8 cellular contexts compared by ENCODE assay signal in genomic region chr10:11986593-11987216, GRCh38. TPM values are rescaled to one million over a fixed set of nuclear protein-coding genes. Genes with fewer than 3 reads are reported as not detected.
DNase-seq lines count a peak whose midpoint lies in the region; ATAC-seq and TF ChIP-seq lines count a peak whose summit lies in the region.

No MANE protein-coding gene starts in this region.

- H3F3A ChIP-seq in PC-9 (ENCODE audit: insufficient read depth, low read depth): no peaks in the 10 kb centered on the region

- no TSS peak for BruUV-seq in PC-9 (replicated peaks; lab: Mats Ljungman, UMichigan)

- H3K79me2 ChIP-seq in PC-9 (ENCODE audit: low read depth): no peaks in the 10 kb centered on the region
- no peaks in the 10 kb centered on the region for H3K79me2 ChIP-seq in fibroblast of lung (ENCODE audit: control insufficient read depth, insufficient read depth, low read length)

- DNase-seq in DMS114 treated with DMSO at 0.1 percent for 48 hours (lab: John Stamatoyannopoulos, UW; ENCODE audit: unreplicated experiment) (peak; percentile 83), HuH-7.5 (ENCODE audit: low spot score) (peak; percentile 43), PC-9 (peak; percentile 37 to 73), fibroblast of lung (ENCODE audit: low read depth in 2 of 2) (peak; percentile 72 to 88)
- DNase-seq in activated T-cell treated with anti-CD3 and anti-CD28 coated beads, Interleukin-2, amount 50 U/mL, for 24 hours: peak; percentile 72
- peak; percentile 32 to 69 (median 52) for DNase-seq in stimulated activated naive CD4-positive, alpha-beta T cell (lab: John Stamatoyannopoulos, UW)

- H3K4me3 Mint-ChIP-seq in activated T-cell treated with anti-CD3 and anti-CD28 coated beads, Interleukin-2, amount 50 U/mL, for 24 hours: no peak overlapping the region
- no peak overlapping the region for H3K4me3 Mint-ChIP-seq in nephron

- POLR2A ChIA-PET in PC-9 (lab: Charles Lee; ENCODE audit: unreplicated experiment): interaction anchor here (0.6 kb wide), 1 partner anchor 142 kb away, joined by 4 read pairs; no protein-coding TSS in a partner anchor

- peak overlapping the region; percentile 4; the same call in 1 of the 2 replicates for H3K4me2 ChIP-seq in PC-9
- no peak overlapping the region for H3K4me2 ChIP-seq in fibroblast of lung (ENCODE audit: extremely low read depth, insufficient read depth, low read length)

- no peaks in the 10 kb centered on the region for H3K27me3 Mint-ChIP-seq in activated T-cell treated with anti-CD3 and anti-CD28 coated beads, Interleukin-2, amount 50 U/mL, for 24 hours
- no peaks in the 10 kb centered on the region for H3K27me3 Mint-ChIP-seq in nephron (ENCODE audit: low read depth)

- TF ChIP-seq CTCF in PC-9 (conservative IDR thresholded peaks at IDR 0.05) (peak; percentile 88), fibroblast of lung (conservative IDR thresholded peaks at IDR 0.05 in 1 of 2, IDR thresholded peaks at IDR 0.05 in 1 of 2; ENCODE audit: low read depth in 1 of 2, low read length in 2 of 2) (peak; percentile 86 to 94), nephron (IDR thresholded peaks at IDR 0.05; ENCODE audit: unreplicated experiment in 3 of 3) (peak; percentile 89 to 93 (median 90))

- H3K9me3 ChIP-seq in PC-9 (ENCODE audit: insufficient read depth, low read depth) (no peaks in the 10 kb centered on the region), fibroblast of lung (ENCODE audit: control insufficient read depth, insufficient read depth, low read depth, low read length) (no peaks in the 10 kb centered on the region)

- no peak for ATAC-seq in GM18511 (IDR thresholded peaks at IDR 0.05; ENCODE audit: unreplicated experiment)

- H3K27ac ChIP-seq in PC-9 (peak overlapping the region; percentile 51), fibroblast of lung (ENCODE audit: insufficient read depth, low read length) (no peak overlapping the region)

- H3K9ac ChIP-seq in fibroblast of lung (ENCODE audit: insufficient read depth, low read length): no peak overlapping the region

- peaks cover 6% of the 10 kb centered on the region; the same call in 1 of the 2 replicates for H3K4me1 ChIP-seq in PC-9 (replicated peaks; ENCODE audit: insufficient read depth)
- no peaks in the 10 kb centered on the region for H3K4me1 ChIP-seq in fibroblast of lung (ENCODE audit: control insufficient read depth, extremely low read depth, insufficient read depth, low read length)

- H3K9me2 ChIP-seq in PC-9 (ENCODE audit: insufficient read depth): no peaks in the 10 kb centered on the region

- H3K4me1 Mint-ChIP-seq in activated T-cell treated with anti-CD3 and anti-CD28 coated beads, Interleukin-2, amount 50 U/mL, for 24 hours (ENCODE audit: low read depth): peaks cover 9% of the 10 kb centered on the region
- no peaks in the 10 kb centered on the region for H3K4me1 Mint-ChIP-seq in nephron

- peak overlapping the region; percentile 64 for H3K27ac Mint-ChIP-seq in activated T-cell treated with anti-CD3 and anti-CD28 coated beads, Interleukin-2, amount 50 U/mL, for 24 hours
- H3K27ac Mint-ChIP-seq in nephron: peak overlapping the region in 1 of 3 experiments; percentile 34

- no peaks in the 10 kb centered on the region for H3K9me3 Mint-ChIP-seq in activated T-cell treated with anti-CD3 and anti-CD28 coated beads, Interleukin-2, amount 50 U/mL, for 24 hours
- H3K9me3 Mint-ChIP-seq in nephron: no peaks in the 10 kb centered on the region

- H3K27me3 ChIP-seq in PC-9 (ENCODE audit: insufficient read depth, low read depth): no peaks in the 10 kb centered on the region
- no peaks in the 10 kb centered on the region for H3K27me3 ChIP-seq in fibroblast of lung (ENCODE audit: control insufficient read depth, insufficient read depth, low read length)

- CTCF ChIA-PET in PC-9 (lab: Charles Lee): interaction anchor here (0.6 to 1.0 kb wide), 5 partner anchors 25 to 204 kb away, joined by 3 to 6 read pairs (median 3); partner anchors contain the start of gene PROSER2

- intact Hi-C loops in PC-9 (cut with micrococcal nuclease; ENCODE audit: unreplicated experiment): loop anchor here (1.0 kb wide), 3 partner anchors 105 to 203 kb away; no protein-coding TSS in a partner anchor

- H3K36me3 ChIP-seq in PC-9 (ENCODE audit: low read depth) (no peaks in the 10 kb centered on the region), fibroblast of lung (ENCODE audit: control insufficient read depth, insufficient read depth, low read length) (no peaks in the 10 kb centered on the region)

- no peaks in the 10 kb centered on the region for H4K20me1 ChIP-seq in PC-9 (ENCODE audit: insufficient read depth)
- no peaks in the 10 kb centered on the region for H4K20me1 ChIP-seq in fibroblast of lung (ENCODE audit: control insufficient read depth, extremely low read depth, insufficient read depth, low read length)

- H2AFZ ChIP-seq in PC-9 (no peak overlapping the region), fibroblast of lung (ENCODE audit: low read length) (no peak overlapping the region)

- H3K4me3 ChIP-seq in PC-9 (no peak overlapping the region), fibroblast of lung (replicated peaks in 1 of 4; ENCODE audit: control extremely low read depth in 1 of 4, insufficient read depth in 1 of 4, low read depth in 3 of 4, low read length in 4 of 4) (no peak overlapping the region)

- peaks cover 81% of the 10 kb centered on the region for H3K36me3 Mint-ChIP-seq in activated T-cell treated with anti-CD3 and anti-CD28 coated beads, Interleukin-2, amount 50 U/mL, for 24 hours (ENCODE audit: low read depth)
- H3K36me3 Mint-ChIP-seq in nephron (ENCODE audit: low read depth): peaks cover 30% of the 10 kb centered on the region

RNA-seq across cellular contexts. Expression of gene UPF2, which starts 55.9 kb away (rescaled TPM):
- total RNA-seq in PC-9 (2021) (18.4 and 25.9 TPM in 2 replicates), fibroblast of lung (16.4 and 22.6 TPM in 2 replicates)
- polyA plus RNA-seq in fibroblast of lung: 17.0 and 20.8 TPM in 2 replicates
- 17.3 and 19.5 TPM in 2 replicates for polyA plus RNA-seq in fibroblast of lung (2012)
- polyA minus RNA-seq in fibroblast of lung (ENCODE audit: low replicate concordance): 1.3 and 3.0 TPM in 2 replicates
